In genomic region chr10:113819989-113820388, GRCh38 we compare ENCODE assay signal across 15 cellular contexts. TPM values are rescaled to one million over a fixed set of nuclear protein-coding genes. Genes with fewer than 3 reads are reported as not detected.
DNase-seq lines count a peak whose midpoint lies in the region; ATAC-seq, FAIRE-seq and TF ChIP-seq lines count a peak whose summit lies in the region.
"Had no signal": no experiment of that assay in that cellular context is flagged by ENCODE, and none has a peak within 500 bp of the region (broad histone marks: within the 10 kb centered on the region; RNA-seq: fewer than 3 reads in every experiment).

No MANE protein-coding gene starts in this region.

- WGBS in K562 (ENCODE audit: insufficient coverage, low coverage, missing lambda C conversion rate), result 6% methylated on average over 3 of the region's 4 CpGs

- H3K9me3 ChIP-seq in Panc1 (ENCODE audit: control insufficient read depth, insufficient read depth, low read depth, low read length) (no peaks in the 10 kb centered on the region), K562 (replicated peaks; ENCODE audit: control insufficient read depth, insufficient read depth, low read depth, low read length) (no peaks in the 10 kb centered on the region)

- no peaks in the 10 kb centered on the region for H3K9me1 ChIP-seq in K562 (ENCODE audit: control insufficient read depth, insufficient read depth, low read length)

- POLR2A ChIA-PET in Panc1 (lab: Charles Lee), result no interaction called here
- POLR2A ChIA-PET in K562 (lab: Yijun Ruan, JAX), result no interaction called here

- H3K27me3 ChIP-seq in Panc1 (ENCODE audit: control insufficient read depth, insufficient read depth, low read length), result no peaks in the 10 kb centered on the region
- H3K27me3 ChIP-seq in K562 (ENCODE audit: control insufficient read depth in 2 of 2, insufficient read depth in 2 of 2, low read length in 2 of 2), result no peaks in the 10 kb centered on the region

- CTCF ChIA-PET in Panc1 (lab: Charles Lee) (interaction anchor here (0.5 to 0.6 kb wide), 3 partner anchors 84 to 1215 kb away, joined by 3 to 8 read pairs (median 3); no protein-coding TSS in a partner anchor), K562 (lab: Yijun Ruan, JAX; ENCODE audit: low intra/inter-chr PET ratio) (no interaction called here)

- no peaks in the 10 kb centered on the region for H3K4me1 ChIP-seq in Panc1 (ENCODE audit: control insufficient read depth, insufficient read depth, low read length)
- H3K4me1 ChIP-seq in K562 (replicated peaks in 1 of 2; ENCODE audit: control insufficient read depth in 2 of 2, insufficient read depth in 2 of 2, low read length in 2 of 2), result peaks cover 13 to 21% of the 10 kb centered on the region in 2 experiments; a peak in 3 of 5 replicates

- H3K4me3 ChIP-seq in Panc1 (ENCODE audit: low read depth in 2 of 2, low read length in 2 of 2) (no peak overlapping the region), K562 (no peak overlapping the region)

- 0 out of 2 replicates have a peak, but pooled peaks have one; percentile 34 for ATAC-seq in Panc1
- ATAC-seq in K562, result peak; percentile 72
- ATAC-seq in GM21526 (IDR thresholded peaks at IDR 0.05; ENCODE audit: low FRiP score, unreplicated experiment), result no peak
- ATAC-seq in HG03442 (IDR thresholded peaks at IDR 0.05; ENCODE audit: unreplicated experiment), result no peak
- ATAC-seq in left lobe of liver, result no peak

- TF ChIP-seq EP300 in K562 (IDR thresholded peaks at IDR 0.05; ENCODE audit: low read length), result no peak

- TF ChIP-seq POLR2A in K562 (conservative IDR thresholded peaks at IDR 0.05) (no peak), erythroblast (IDR thresholded peaks at IDR 0.05; ENCODE audit: low read length) (no peak)

- H3K36me3 ChIP-seq in Panc1 (ENCODE audit: control insufficient read depth, insufficient read depth, low read length), result no peaks in the 10 kb centered on the region
- no peaks in the 10 kb centered on the region for H3K36me3 ChIP-seq in K562 (ENCODE audit: control insufficient read depth, insufficient read depth, low read length)

- H2AFZ ChIP-seq in K562 (ENCODE audit: low read depth, low read length), result peak overlapping the region; percentile 74

- no TSS peak for BruUV-seq in Panc1 (replicated peaks; lab: Mats Ljungman, UMichigan)
- BruUV-seq in K562 (replicated peaks; lab: Mats Ljungman, UMichigan), result no TSS peak

- H3K27ac ChIP-seq in Panc1 (ENCODE audit: low read length), result no peak overlapping the region
- H3K27ac ChIP-seq in K562 (ENCODE audit: extremely low read depth, low read depth, low read length), result no peak overlapping the region; the same call in 2 of the 3 replicates

- H3K9ac ChIP-seq in K562 (ENCODE audit: insufficient read depth in 1 of 2, low read depth in 2 of 2, low read length in 2 of 2), result no peak overlapping the region

- no peak for TF ChIP-seq RAD21 in K562 (CRISPR knock-in tag; conservative IDR thresholded peaks at IDR 0.05 in 1 of 2, IDR thresholded peaks at IDR 0.05 in 1 of 2)

- in situ Hi-C loops in Panc1 (cut with HindIII; ENCODE audit: low pct_unique_long_range_greater_than_20kb, low sequenced_read_pairs) (no loop called here), K562 (cut with MboI) (no loop called here)

- FAIRE-seq in K562 (lab: Jason Lieb, UNC), result peak; percentile 67
- FAIRE-seq: GM18507 had no signal

- intact Hi-C loops in Panc1 (cut with micrococcal nuclease; ENCODE audit: unreplicated experiment), result no loop called here
- intact Hi-C loops in K562 (cut with micrococcal nuclease), result no loop called here

- peak overlapping the region; percentile 45 for H3K4me2 ChIP-seq in K562 (ENCODE audit: insufficient read depth, low read length)

- no peaks in the 10 kb centered on the region for H4K20me1 ChIP-seq in K562 (replicated peaks; ENCODE audit: control insufficient read depth, insufficient read depth, low read length)

- no peaks in the 10 kb centered on the region for H3K79me2 ChIP-seq in K562 (ENCODE audit: control insufficient read depth, insufficient read depth, low read length)

- TF ChIP-seq CTCF in Panc1 (IDR thresholded peaks at IDR 0.05), result no peak
- no peak for TF ChIP-seq CTCF in K562 (IDR thresholded peaks at IDR 0.05 in 2 of 3, conservative IDR thresholded peaks at IDR 0.05 in 1 of 3; ENCODE audit: insufficient read depth in 2 of 3, low read depth in 1 of 3, low read length in 3 of 3)

- DNase-seq in Panc1 (ENCODE audit: low read depth, low spot score) (no peak), K562 (ENCODE audit: extremely low read depth in 1 of 4, low spot score in 3 of 4) (peak; percentile 8 to 49 (median 21)), erythroblast (lab: John Stamatoyannopoulos, UW) (peak; percentile 6 to 19), SKM-1 (lab: John Stamatoyannopoulos, UW; ENCODE audit: unreplicated experiment) (no peak), left lobe of liver (ENCODE audit: low spot score) (no peak)
- DNase-seq: C1 segment of cervical spinal cord; Calu3; CD4-positive, alpha-beta memory T cell; COR-L47; DMS79 treated with DMSO at 0.1 percent for 48 hours; GF-D8; HFFc6 had no signal

TF ChIP-seq in K562, 482 proteins besides CTCF, POLR2A, EP300 and RAD21 (continues in another document):
- TF ChIP-seq CBFA2T3 (IDR thresholded peaks at IDR 0.05) (peak; percentile 71), ZEB2 (IDR thresholded peaks at IDR 0.05) (peak; percentile 42; the same call in 1 of the 2 replicates), TCF3 (CRISPR knock-in tag; IDR thresholded peaks at IDR 0.05) (peak; percentile 49), RCOR1 (IDR thresholded peaks at IDR 0.05; ENCODE audit: borderline replicate concordance in 1 of 2, low read depth in 2 of 2, low read length in 2 of 2) (0 out of 4 replicates have a peak, but pooled peaks of 1 of the 2 experiments have one; percentile 17), ASH1L (IDR thresholded peaks at IDR 0.05; ENCODE audit: borderline replicate concordance, low read depth, partially characterized antibody) (no peak), ARID1B (IDR thresholded peaks at IDR 0.05) (peak; percentile 56)

RNA-seq across cellular contexts. Expression of gene DCLRE1A, which starts 33.9 kb away (rescaled TPM):
- total RNA-seq in Panc1 (2021; ENCODE audit: unreplicated experiment) (15.0 TPM), K562 (2014; rRNA removed) (10.9 and 11.9 TPM in 2 replicates), K562 (2014; rRNA removed; fragmentation: Illumina TruSeq; extraction: Trizol) (24.1 and 26.7 TPM in 2 replicates), K562 (2015; rRNA removed; fragmentation: Illumina TruSeq; extraction: Trizol) (17.9 and 20.2 TPM in 2 replicates), K562 (2021) (13.0 and 13.8 TPM in 2 replicates), left lobe of liver (5.8 TPM)
- polyA plus RNA-seq in Panc1 (2012; ENCODE audit: insufficient read length), result 4.6 TPM
- total RNA-seq in K562 (2011; cell fraction: chromatin; rRNA removed; ENCODE audit: low replicate concordance), result 6.6 and 26.8 TPM in 2 replicates
- total RNA-seq in K562 (2011; cell fraction: nucleolus; rRNA removed), result 4.3 and 5.4 TPM in 2 replicates
- total RNA-seq in K562 (2011; cell fraction: nucleoplasm; rRNA removed), result 10.2 and 10.4 TPM in 2 replicates
- polyA plus RNA-seq in K562 (2011; rRNA removed) (21.5 and 25.5 TPM in 2 replicates), K562 (2014; fragmentation: Illumina TruSeq; extraction: Trizol) (16.4 and 20.1 TPM in 2 replicates), K562 (2014; fragmentation: Nextera tagmentation; extraction: Ambion mirVana) (10 to 100 TPM in 1 of 2 experiments, 1 to 10 TPM in 1; 8.5 to 15.5 TPM), K562 (2014; rRNA removed) (12.7 and 13.3 TPM in 2 replicates)
- polyA plus RNA-seq in K562 (2011; cell fraction: cytosol; rRNA removed), result 7.1 and 14.3 TPM in 2 replicates
- polyA plus RNA-seq in K562 (2011; cell fraction: nucleus; rRNA removed), result 8.9 and 14.9 TPM in 2 replicates
- 9.8 and 12.4 TPM in 2 replicates for polyA plus RNA-seq in K562 (2012)
- 33.0 and 37.2 TPM in 2 replicates for polyA minus RNA-seq in K562 (2011; rRNA and poly(A)+ RNA removed)
- polyA minus RNA-seq in K562 (2011; cell fraction: cytosol; rRNA and poly(A)+ RNA removed), result 7.6 and 12.2 TPM in 2 replicates
- 6.7 and 15.4 TPM in 2 replicates for polyA minus RNA-seq in K562 (2011; cell fraction: nucleus; rRNA and poly(A)+ RNA removed)

RNA-seq across cellular contexts. Expression of gene NHLRC2, which starts 34.5 kb away (rescaled TPM):
- total RNA-seq in Panc1 (2021; ENCODE audit: unreplicated experiment) (47.3 TPM), K562 (2014; rRNA removed) (10.3 and 11.2 TPM in 2 replicates), K562 (2014; rRNA removed; fragmentation: Illumina TruSeq; extraction: Trizol) (10.8 and 11.4 TPM in 2 replicates), K562 (2015; rRNA removed; fragmentation: Illumina TruSeq; extraction: Trizol) (9.8 and 10.6 TPM in 2 replicates), K562 (2021) (22.4 and 23.1 TPM in 2 replicates), left lobe of liver (22.4 TPM)
- 5.9 TPM for polyA plus RNA-seq in Panc1 (2012; ENCODE audit: insufficient read length)
- total RNA-seq in K562 (2011; cell fraction: chromatin; rRNA removed; ENCODE audit: low replicate concordance), result 29.9 and 45.9 TPM in 2 replicates
- 8.7 and 14.3 TPM in 2 replicates for total RNA-seq in K562 (2011; cell fraction: nucleolus; rRNA removed)
- 16.4 and 24.4 TPM in 2 replicates for total RNA-seq in K562 (2011; cell fraction: nucleoplasm; rRNA removed)
- polyA plus RNA-seq in K562 (2011; rRNA removed) (9.7 and 10.3 TPM in 2 replicates), K562 (2014; fragmentation: Illumina TruSeq; extraction: Trizol) (6.0 and 6.4 TPM in 2 replicates), K562 (2014; fragmentation: Nextera tagmentation; extraction: Ambion mirVana) (1 to 10 TPM; 1.5 to 2.2 TPM), K562 (2014; rRNA removed) (4.9 and 5.3 TPM in 2 replicates)
- 3.1 and 6.0 TPM in 2 replicates for polyA plus RNA-seq in K562 (2011; cell fraction: cytosol; rRNA removed)
- 9.0 and 9.7 TPM in 2 replicates for polyA plus RNA-seq in K562 (2011; cell fraction: nucleus; rRNA removed)
- 2.7 and 3.3 TPM in 2 replicates for polyA plus RNA-seq in K562 (2012)
- 30.5 and 42.3 TPM in 2 replicates for polyA minus RNA-seq in K562 (2011; rRNA and poly(A)+ RNA removed)
- 9.0 and 11.2 TPM in 2 replicates for polyA minus RNA-seq in K562 (2011; cell fraction: cytosol; rRNA and poly(A)+ RNA removed)
- polyA minus RNA-seq in K562 (2011; cell fraction: nucleus; rRNA and poly(A)+ RNA removed), result 21.8 and 37.5 TPM in 2 replicates

Comparison
In these comparisons a context has a peak if more than half of its experiments do, and no peak if none do; other contexts are left out.
1. ATAC-seq: peak in Panc1 (single experiment) and K562 (single experiment); none in GM21526 (single experiment), HG03442 (single experiment) and left lobe of liver (single experiment).
2. DNase-seq: peak in K562 (4 of 4) and erythroblast (2 of 2); none in Panc1 (single experiment), SKM-1 (single experiment) and left lobe of liver (single experiment).